ENCODE assay signal across 8 cellular contexts in genomic region chr16:87392823-87393679, GRCh38. TPM values are rescaled to one million over a fixed set of nuclear protein-coding genes. Genes with fewer than 3 reads are reported as not detected.
DNase-seq lines count a peak whose midpoint lies in the region; ATAC-seq and TF ChIP-seq lines count a peak whose summit lies in the region.

No MANE protein-coding gene starts in this region.

- peak overlapping the region in 47 of 59 donors; percentile 22 to 100 (median 97) for H3K27ac ChIP-seq in dorsolateral prefrontal cortex

- TF ChIP-seq CTCF in WTC11 (IDR thresholded peaks at IDR 0.05), result no peak
- TF ChIP-seq CTCF in dorsolateral prefrontal cortex (IDR thresholded peaks at IDR 0.05 in 54 of 56, conservative IDR thresholded peaks at IDR 0.05 in 2 of 56; ENCODE audit: low read depth in 1 of 56, partially characterized antibody in 56 of 56), result peak in 53 of 56 donors; percentile 18 to 73 (median 48)
- no peak for TF ChIP-seq CTCF in lower leg skin (IDR thresholded peaks at IDR 0.05)

- peak overlapping the region; percentile 63 to 97 (median 84) for H3K4me3 ChIP-seq in dorsolateral prefrontal cortex
- H3K4me3 ChIP-seq in lower leg skin (ENCODE audit: low read depth, poor library complexity, severe bottlenecking), result peak overlapping the region; percentile 81

- no peaks in the 10 kb centered on the region for H3K27me3 ChIP-seq in dorsolateral prefrontal cortex

- intact Hi-C loops in dorsolateral prefrontal cortex (cut with DNase I) (loop anchor here (2.0 to 10.0 kb wide), 5 partner anchors 76 to 838 kb away; partner anchors contain the start of genes ZCCHC14 (in 2 of the 2), C16orf95 (in 1 of the 2), KLHDC4 (in 1 of the 2) and MTHFSD (in 1 of the 2)), lower leg skin (cut with DNase I; ENCODE audit: low total_unique reads) (no loop called here)

- no peaks in the 10 kb centered on the region for H3K9me3 Mint-ChIP-seq in WTC11

- peaks cover 2% of the 10 kb centered on the region; the same call in 1 of the 2 replicates for H3K36me3 Mint-ChIP-seq in WTC11

- H3K4me3 Mint-ChIP-seq in WTC11, result peak overlapping the region; percentile 87

- H3K27ac Mint-ChIP-seq in WTC11, result peak overlapping the region; percentile 91

- POLR2A ChIA-PET in WTC11 (lab: Charles Lee), result interaction anchor here (1.0 kb wide), 1 partner anchor 9 kb away, joined by 6 read pairs; the partner anchor contains the start of gene FBXO31

- DNase-seq in GM03348 (ENCODE audit: low spot score), result peak; percentile 56
- DNase-seq in HT-29 (ENCODE audit: low spot score), result peak; percentile 65
- DNase-seq in WTC11 (ENCODE audit: low spot score), result peak; percentile 66
- peak in 4 of 10 donors; percentile 46 to 54 (median 50) for DNase-seq in dorsolateral prefrontal cortex
- DNase-seq in lower leg skin (ENCODE audit: low spot score in 2 of 2), result peak; percentile 53 to 92
- DNase-seq in stimulated activated CD8-positive, alpha-beta memory T cell treated with anti-CD3 and anti-CD28 coated beads, Interleukin-15, amount 100 ng/mL, for 48 hours (ENCODE audit: low read depth in 2 of 2), result peak; percentile 25 to 35

- H3K27me3 Mint-ChIP-seq in WTC11 (ENCODE audit: low read depth), result peaks cover 3% of the 10 kb centered on the region; the same call in 1 of the 2 replicates

- no peak for TF ChIP-seq POLR2A in lower leg skin (IDR thresholded peaks at IDR 0.05)

- 0 to 1% methylated on average over 31 to 34 of the region's 53 CpGs for WGBS in lower leg skin, 2 donors

- peak; percentile 5 for ATAC-seq in WTC11
- no peak for ATAC-seq in GM18858 (IDR thresholded peaks at IDR 0.05; ENCODE audit: unreplicated experiment)
- ATAC-seq in HG03175 (IDR thresholded peaks at IDR 0.05; ENCODE audit: unreplicated experiment), result no peak

- peaks cover 31% of the 10 kb centered on the region for H3K4me1 Mint-ChIP-seq in WTC11

- CTCF ChIA-PET in WTC11 (lab: Charles Lee), result interaction anchor here (1.0 to 2.4 kb wide), 6 partner anchors 9 to 265 kb away, joined by 3 to 20 read pairs (median 5); partner anchors contain the start of gene FBXO31

TF ChIP-seq in WTC11, 78 proteins besides CTCF, POLR2A, EP300 and RAD21:
- TF ChIP-seq PREB (CRISPR knock-in tag; IDR thresholded peaks at IDR 0.05; ENCODE audit: borderline replicate concordance) (no peak), CREB1 (CRISPR knock-in tag; IDR thresholded peaks at IDR 0.05) (no peak), ZBTB21 (CRISPR knock-in tag; IDR thresholded peaks at IDR 0.05; ENCODE audit: borderline replicate concordance) (no peak), ZSCAN18 (CRISPR knock-in tag; IDR thresholded peaks at IDR 0.05) (no peak), SMAD3 (CRISPR knock-in tag; IDR thresholded peaks at IDR 0.05; ENCODE audit: borderline replicate concordance) (no peak), ZNF416 (CRISPR knock-in tag; IDR thresholded peaks at IDR 0.05) (no peak), ZBTB43 (CRISPR knock-in tag; IDR thresholded peaks at IDR 0.05) (no peak), GRHL2 (CRISPR knock-in tag; IDR thresholded peaks at IDR 0.05; ENCODE audit: insufficient replicate concordance, severe bottlenecking) (no peak), FOXK1 (CRISPR knock-in tag; IDR thresholded peaks at IDR 0.05) (0 out of 2 replicates have a peak, but pooled peaks have one; percentile 22), STAT6 (CRISPR knock-in tag; conservative IDR thresholded peaks at IDR 0.05; ENCODE audit: low read depth) (no peak), MAX (CRISPR knock-in tag; IDR thresholded peaks at IDR 0.05) (peak; percentile 32; the same call in 1 of the 2 replicates), NR2C2 (CRISPR knock-in tag; IDR thresholded peaks at IDR 0.05) (no peak)
TF ChIP-seq in WTC11: peak in this region for 2.

RNA-seq across cellular contexts. Expression of gene MAP1LC3B, which starts 0.9 kb away (rescaled TPM):
- total RNA-seq in HT-29 (2014; rRNA removed; shearing (Covaris generic)), result 14.3 and 15.3 TPM in 2 replicates
- total RNA-seq in WTC11 (2021), result 40.1 to 46.9 TPM (median 43.2 TPM) in 3 replicates
- 100 to 1,000 TPM in 115 of 120 experiments, 10 to 100 TPM in 5; 88.4 to 163 (median 131) TPM for total RNA-seq in dorsolateral prefrontal cortex
- 10 to 100 TPM; 73.8 to 76.4 (median 74.5) TPM for total RNA-seq in lower leg skin

RNA-seq across cellular contexts. Expression of gene FBXO31, which starts 9.5 kb away (rescaled TPM):
- 26.6 and 30.8 TPM in 2 replicates for total RNA-seq in HT-29 (2014; rRNA removed; shearing (Covaris generic))
- 20.8 to 24.2 TPM (median 22.6 TPM) in 3 replicates for total RNA-seq in WTC11 (2021)
- 100 to 1,000 TPM in 6 of 120 experiments, 10 to 100 TPM in 114; 43.6 to 107 (median 78.8) TPM for total RNA-seq in dorsolateral prefrontal cortex
- total RNA-seq in lower leg skin, result 100 to 1,000 TPM in 2 of 4 donors, 10 to 100 TPM in 2; 64.3 to 127 (median 84.1) TPM

Comparison
In these comparisons a context has a peak if more than half of its experiments do, and no peak if none do; other contexts are left out.
1. CTCF ChIP-seq: peak in dorsolateral prefrontal cortex (53 of 56); none in WTC11 (single experiment) and lower leg skin (0 of 3).